27 cellular contexts compared by ENCODE assay signal in the genomic region with DNA sequence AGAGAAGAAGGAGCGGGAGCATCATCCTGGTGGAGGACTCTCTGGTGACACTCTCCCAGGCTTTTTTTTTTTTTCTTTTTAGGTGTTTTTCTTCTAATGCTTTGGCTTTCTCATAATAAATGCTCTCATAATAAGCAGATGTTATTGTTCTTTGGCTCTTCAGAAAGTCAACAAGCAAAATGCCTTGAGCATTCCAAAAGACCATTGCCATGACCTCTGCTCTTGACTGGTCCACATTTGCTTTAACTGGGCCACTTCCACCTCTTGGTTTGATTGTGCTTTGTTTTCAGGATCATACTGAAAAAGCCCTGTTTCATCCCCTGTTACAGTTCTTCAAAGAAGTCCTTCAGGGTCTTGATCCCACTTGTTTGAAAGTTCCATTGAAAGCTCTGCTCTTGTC.
"Had no signal": no experiment of that assay in that cellular context is flagged by ENCODE, and none has a peak within 500 bp of the region (broad histone marks: within the 10 kb centered on the region; RNA-seq: fewer than 3 reads in every experiment).

No MANE protein-coding gene starts in this region.

- H3K27me3 ChIP-seq: neural progenitor cell, ovary, stomach, tibial artery, uterus had no signal

- H2AFZ ChIP-seq: neural progenitor cell had no signal

- FAIRE-seq: islet of Langerhans had no signal

- H3K4me1 ChIP-seq: left ventricle myocardium inferior, prostate gland, stomach, tibial artery, uterus had no signal

- DNase-seq: hypothalamus; immature natural killer cell; left ventricle myocardium inferior; mesendoderm; naive B cell; natural killer cell; nephron progenitor cell; ovary; posterior cingulate gyrus; retina; right cardiac atrium; stimulated activated CD4-positive, alpha-beta T cell treated with anti-CD3 and anti-CD28 coated beads, Interleukin-1b, Interleukin-23, amount 100 ng/mL, for 48 hours; stimulated activated CD4-positive, alpha-beta T cell treated with anti-CD3 and anti-CD28 coated beads, Interleukin-2, amount 100 ng/mL, for 48 hours; stimulated activated CD4-positive, alpha-beta T cell treated with anti-CD3 and anti-CD28 coated beads, Interleukin-4, amount 100 ng/mL, for 4 hours; stimulated activated CD8-positive, alpha-beta memory T cell treated with anti-CD3 and anti-CD28 coated beads, Interleukin-4, amount 100 ng/mL, for 48 hours; stimulated activated naive B cell treated with anti-CD40 and anti-IgM and Interleukin-4, amounts not matched to agents 10 μg/mL and 1 μg/mL and 100 μg/mL, for 72 hours; stimulated activated naive CD8-positive, alpha-beta T cell treated with anti-CD3 and anti-CD28 coated beads, Interleukin-15, Interleukin-2, amounts not matched to agents 100 U/mL and 50 U/mL, for 24 hours; stomach; tibial artery; trophoblast cell; uterus had no signal

- H3K4me2 ChIP-seq: neural progenitor cell, smooth muscle cell had no signal

- H3K9ac ChIP-seq: neural progenitor cell had no signal

- H3K4me3 ChIP-seq: left ventricle myocardium inferior, lung, neural progenitor cell, ovary, prostate gland, smooth muscle cell, stomach, thoracic aorta, tibial artery, uterus had no signal

- H3K9me3 ChIP-seq: left ventricle myocardium inferior, ovary, prostate gland, stomach, thoracic aorta, tibial artery, uterus had no signal

- H3K36me3 ChIP-seq: left ventricle myocardium inferior, neural progenitor cell, ovary, prostate gland, stomach, thoracic aorta, tibial artery, uterus had no signal

- H3K27ac ChIP-seq: left ventricle myocardium inferior, neural progenitor cell, ovary, prostate gland, stomach, thoracic aorta, tibial artery, uterus had no signal

- ATAC-seq: natural killer cell; right cardiac atrium; stimulated activated naive B cell treated with anti-CD40 and anti-IgM and Interleukin-4, amounts not matched to agents 10 μg/mL and 1 μg/mL and 100 μg/mL, for 72 hours; stimulated activated naive CD8-positive, alpha-beta T cell treated with anti-CD3 and anti-CD28 coated beads, Interleukin-15, Interleukin-2, amounts not matched to agents 100 U/mL and 50 U/mL, for 24 hours had no signal
